Comparison of ENCODE assay signal across 1 cellular context in the genomic region with DNA sequence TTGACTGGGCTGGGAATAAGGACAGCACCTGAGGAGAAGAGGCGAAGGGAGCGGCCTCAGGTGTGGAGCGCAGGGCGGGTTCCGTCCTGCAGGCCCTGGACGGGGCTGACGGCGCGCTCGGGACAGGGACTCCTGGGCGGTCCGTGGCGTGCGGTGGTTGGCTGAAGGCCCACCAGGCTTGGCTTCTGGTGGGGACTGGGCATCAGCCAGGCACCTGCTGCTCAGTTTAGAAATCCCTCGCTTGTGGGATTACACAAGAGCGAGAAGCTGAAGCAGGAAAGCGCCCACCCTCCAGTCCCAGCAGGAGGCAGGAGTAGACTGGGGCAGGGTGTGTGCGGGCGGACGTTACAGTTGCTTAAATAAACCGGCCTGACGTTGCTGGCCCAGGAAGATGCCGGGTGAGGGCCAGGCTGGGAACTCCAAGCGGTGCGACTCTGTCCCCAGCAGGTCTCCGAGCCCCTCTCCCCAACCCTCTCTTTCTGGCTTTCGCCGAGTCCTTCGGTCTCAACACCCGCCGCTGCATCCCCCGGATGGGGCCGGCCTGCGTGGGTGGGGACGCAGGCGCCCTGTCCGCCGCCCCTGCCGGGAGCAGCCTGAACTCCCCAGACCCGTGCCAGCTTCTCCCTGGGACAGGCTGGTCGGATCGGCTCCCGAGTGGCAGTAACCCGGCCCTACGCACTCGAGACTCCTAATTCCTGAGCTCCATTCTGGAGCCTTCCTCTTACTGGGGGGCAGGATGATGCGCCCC.
TF ChIP-seq lines count a peak whose summit lies in the region.

No MANE protein-coding gene starts in this region.

TF ChIP-seq in K562, 482 proteins besides CTCF, POLR2A, EP300 and RAD21 (continued from another document and continues in another):
- TF ChIP-seq, protein P1, sequence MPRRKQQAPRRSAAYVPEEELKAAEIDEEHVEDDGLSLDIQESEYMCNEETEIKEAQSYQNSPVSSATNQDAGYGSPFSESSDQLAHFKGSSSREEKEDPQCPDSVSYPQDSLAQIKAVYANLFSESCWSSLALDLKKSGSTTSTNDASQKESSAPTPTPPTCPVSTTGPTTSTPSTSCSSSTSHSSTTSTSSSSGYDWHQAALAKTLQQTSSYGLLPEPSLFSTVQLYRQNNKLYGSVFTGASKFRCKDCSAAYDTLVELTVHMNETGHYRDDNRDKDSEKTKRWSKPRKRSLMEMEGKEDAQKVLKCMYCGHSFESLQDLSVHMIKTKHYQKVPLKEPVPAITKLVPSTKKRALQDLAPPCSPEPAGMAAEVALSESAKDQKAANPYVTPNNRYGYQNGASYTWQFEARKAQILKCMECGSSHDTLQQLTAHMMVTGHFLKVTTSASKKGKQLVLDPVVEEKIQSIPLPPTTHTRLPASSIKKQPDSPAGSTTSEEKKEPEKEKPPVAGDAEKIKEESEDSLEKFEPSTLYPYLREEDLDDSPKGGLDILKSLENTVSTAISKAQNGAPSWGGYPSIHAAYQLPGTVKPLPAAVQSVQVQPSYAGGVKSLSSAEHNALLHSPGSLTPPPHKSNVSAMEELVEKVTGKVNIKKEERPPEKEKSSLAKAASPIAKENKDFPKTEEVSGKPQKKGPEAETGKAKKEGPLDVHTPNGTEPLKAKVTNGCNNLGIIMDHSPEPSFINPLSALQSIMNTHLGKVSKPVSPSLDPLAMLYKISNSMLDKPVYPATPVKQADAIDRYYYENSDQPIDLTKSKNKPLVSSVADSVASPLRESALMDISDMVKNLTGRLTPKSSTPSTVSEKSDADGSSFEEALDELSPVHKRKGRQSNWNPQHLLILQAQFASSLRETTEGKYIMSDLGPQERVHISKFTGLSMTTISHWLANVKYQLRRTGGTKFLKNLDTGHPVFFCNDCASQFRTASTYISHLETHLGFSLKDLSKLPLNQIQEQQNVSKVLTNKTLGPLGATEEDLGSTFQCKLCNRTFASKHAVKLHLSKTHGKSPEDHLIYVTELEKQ (CRISPR knock-in tag; IDR thresholded peaks at IDR 0.05), result no peak
- TF ChIP-seq ZNF354B (CRISPR knock-in tag; IDR thresholded peaks at IDR 0.05) (no peak), PHB (CRISPR knock-in tag; IDR thresholded peaks at IDR 0.05) (no peak), MITF (IDR thresholded peaks at IDR 0.05) (no peak), CHD1 (IDR thresholded peaks at IDR 0.05; ENCODE audit: low read length) (no peak), ZNF146 (CRISPR knock-in tag; IDR thresholded peaks at IDR 0.05; ENCODE audit: unreplicated experiment) (no peak), RNF2 (IDR thresholded peaks at IDR 0.05) (peak; percentile 10; the same call in 1 of the 2 replicates), PATZ1 (CRISPR knock-in tag; IDR thresholded peaks at IDR 0.05; ENCODE audit: borderline replicate concordance) (no peak), ZNF133 (CRISPR knock-in tag; IDR thresholded peaks at IDR 0.05) (no peak), SIRT6 (IDR thresholded peaks at IDR 0.05; ENCODE audit: low read depth, low read length) (no peak), HDAC2 (IDR thresholded peaks at IDR 0.05) (0 out of 2 replicates have a peak, but pooled peaks have one; percentile 46), TEAD4 (IDR thresholded peaks at IDR 0.05; ENCODE audit: low read length) (no peak; the same call in 1 of the 2 replicates), TEAD4 (CRISPR knock-in tag; IDR thresholded peaks at IDR 0.05; ENCODE audit: borderline replicate concordance) (no peak), ZBTB8A (IDR thresholded peaks at IDR 0.05; ENCODE audit: partially characterized antibody) (no peak), SP2 (IDR thresholded peaks at IDR 0.05; ENCODE audit: extremely low read depth, low read depth, low read length, poor library complexity, severe bottlenecking) (no peak), MYBL2 (IDR thresholded peaks at IDR 0.05; ENCODE audit: low read depth) (no peak), MYBL2 (CRISPR knock-in tag; IDR thresholded peaks at IDR 0.05; ENCODE audit: borderline replicate concordance) (no peak), TARDBP (IDR thresholded peaks at IDR 0.05) (no peak), EGR1 (conservative IDR thresholded peaks at IDR 0.05) (peak; percentile 99), RHOXF2B (CRISPR knock-in tag; conservative IDR thresholded peaks at IDR 0.05) (no peak), TBP (optimal IDR thresholded peaks at IDR 0.05; ENCODE audit: low read depth, low read length) (no peak), STAT5B (CRISPR knock-in tag; IDR thresholded peaks at IDR 0.05) (no peak), HMG20A (CRISPR knock-in tag; conservative IDR thresholded peaks at IDR 0.05) (no peak), NUFIP1 (IDR thresholded peaks at IDR 0.05; ENCODE audit: partially characterized antibody) (no peak), REST (CRISPR knock-in tag; IDR thresholded peaks at IDR 0.05; ENCODE audit: low read depth) (no peak), CREB3 (tag; conservative IDR thresholded peaks at IDR 0.05; ENCODE audit: low read depth) (no peak), EP400 (IDR thresholded peaks at IDR 0.05) (peak; percentile 42), ZBED1 (IDR thresholded peaks at IDR 0.05) (no peak), ATF1 (CRISPR knock-in tag; IDR thresholded peaks at IDR 0.05) (no peak), ATF1 (tag; IDR thresholded peaks at IDR 0.05) (peak; percentile 28; the same call in 1 of the 2 replicates), SETDB1 (IDR thresholded peaks at IDR 0.05; ENCODE audit: low read length) (no peak), BRCA1 (IDR thresholded peaks at IDR 0.05) (no peak), BRCA1 (CRISPR knock-in tag; IDR thresholded peaks at IDR 0.05) (no peak), SMARCA5 (IDR thresholded peaks at IDR 0.05) (no peak)
- TF ChIP-seq, protein P2, sequence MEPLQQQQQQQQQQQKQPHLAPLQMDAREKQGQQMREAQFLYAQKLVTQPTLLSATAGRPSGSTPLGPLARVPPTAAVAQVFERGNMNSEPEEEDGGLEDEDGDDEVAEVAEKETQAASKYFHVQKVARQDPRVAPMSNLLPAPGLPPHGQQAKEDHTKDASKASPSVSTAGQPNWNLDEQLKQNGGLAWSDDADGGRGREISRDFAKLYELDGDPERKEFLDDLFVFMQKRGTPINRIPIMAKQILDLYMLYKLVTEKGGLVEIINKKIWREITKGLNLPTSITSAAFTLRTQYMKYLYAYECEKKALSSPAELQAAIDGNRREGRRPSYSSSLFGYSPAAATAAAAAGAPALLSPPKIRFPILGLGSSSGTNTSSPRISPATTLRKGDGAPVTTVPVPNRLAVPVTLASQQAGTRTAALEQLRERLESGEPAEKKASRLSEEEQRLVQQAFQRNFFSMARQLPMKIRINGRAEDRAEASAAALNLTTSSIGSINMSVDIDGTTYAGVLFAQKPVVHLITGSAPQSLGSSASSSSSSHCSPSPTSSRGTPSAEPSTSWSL (CRISPR knock-in tag; IDR thresholded peaks at IDR 0.05; ENCODE audit: borderline replicate concordance), result no peak
- TF ChIP-seq, protein P3, sequence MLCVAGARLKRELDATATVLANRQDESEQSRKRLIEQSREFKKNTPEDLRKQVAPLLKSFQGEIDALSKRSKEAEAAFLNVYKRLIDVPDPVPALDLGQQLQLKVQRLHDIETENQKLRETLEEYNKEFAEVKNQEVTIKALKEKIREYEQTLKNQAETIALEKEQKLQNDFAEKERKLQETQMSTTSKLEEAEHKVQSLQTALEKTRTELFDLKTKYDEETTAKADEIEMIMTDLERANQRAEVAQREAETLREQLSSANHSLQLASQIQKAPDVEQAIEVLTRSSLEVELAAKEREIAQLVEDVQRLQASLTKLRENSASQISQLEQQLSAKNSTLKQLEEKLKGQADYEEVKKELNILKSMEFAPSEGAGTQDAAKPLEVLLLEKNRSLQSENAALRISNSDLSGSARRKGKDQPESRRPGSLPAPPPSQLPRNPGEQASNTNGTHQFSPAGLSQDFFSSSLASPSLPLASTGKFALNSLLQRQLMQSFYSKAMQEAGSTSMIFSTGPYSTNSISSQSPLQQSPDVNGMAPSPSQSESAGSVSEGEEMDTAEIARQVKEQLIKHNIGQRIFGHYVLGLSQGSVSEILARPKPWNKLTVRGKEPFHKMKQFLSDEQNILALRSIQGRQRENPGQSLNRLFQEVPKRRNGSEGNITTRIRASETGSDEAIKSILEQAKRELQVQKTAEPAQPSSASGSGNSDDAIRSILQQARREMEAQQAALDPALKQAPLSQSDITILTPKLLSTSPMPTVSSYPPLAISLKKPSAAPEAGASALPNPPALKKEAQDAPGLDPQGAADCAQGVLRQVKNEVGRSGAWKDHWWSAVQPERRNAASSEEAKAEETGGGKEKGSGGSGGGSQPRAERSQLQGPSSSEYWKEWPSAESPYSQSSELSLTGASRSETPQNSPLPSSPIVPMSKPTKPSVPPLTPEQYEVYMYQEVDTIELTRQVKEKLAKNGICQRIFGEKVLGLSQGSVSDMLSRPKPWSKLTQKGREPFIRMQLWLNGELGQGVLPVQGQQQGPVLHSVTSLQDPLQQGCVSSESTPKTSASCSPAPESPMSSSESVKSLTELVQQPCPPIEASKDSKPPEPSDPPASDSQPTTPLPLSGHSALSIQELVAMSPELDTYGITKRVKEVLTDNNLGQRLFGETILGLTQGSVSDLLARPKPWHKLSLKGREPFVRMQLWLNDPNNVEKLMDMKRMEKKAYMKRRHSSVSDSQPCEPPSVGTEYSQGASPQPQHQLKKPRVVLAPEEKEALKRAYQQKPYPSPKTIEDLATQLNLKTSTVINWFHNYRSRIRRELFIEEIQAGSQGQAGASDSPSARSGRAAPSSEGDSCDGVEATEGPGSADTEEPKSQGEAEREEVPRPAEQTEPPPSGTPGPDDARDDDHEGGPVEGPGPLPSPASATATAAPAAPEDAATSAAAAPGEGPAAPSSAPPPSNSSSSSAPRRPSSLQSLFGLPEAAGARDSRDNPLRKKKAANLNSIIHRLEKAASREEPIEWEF (CRISPR knock-in tag; IDR thresholded peaks at IDR 0.05), result no peak
- TF ChIP-seq, protein P4, sequence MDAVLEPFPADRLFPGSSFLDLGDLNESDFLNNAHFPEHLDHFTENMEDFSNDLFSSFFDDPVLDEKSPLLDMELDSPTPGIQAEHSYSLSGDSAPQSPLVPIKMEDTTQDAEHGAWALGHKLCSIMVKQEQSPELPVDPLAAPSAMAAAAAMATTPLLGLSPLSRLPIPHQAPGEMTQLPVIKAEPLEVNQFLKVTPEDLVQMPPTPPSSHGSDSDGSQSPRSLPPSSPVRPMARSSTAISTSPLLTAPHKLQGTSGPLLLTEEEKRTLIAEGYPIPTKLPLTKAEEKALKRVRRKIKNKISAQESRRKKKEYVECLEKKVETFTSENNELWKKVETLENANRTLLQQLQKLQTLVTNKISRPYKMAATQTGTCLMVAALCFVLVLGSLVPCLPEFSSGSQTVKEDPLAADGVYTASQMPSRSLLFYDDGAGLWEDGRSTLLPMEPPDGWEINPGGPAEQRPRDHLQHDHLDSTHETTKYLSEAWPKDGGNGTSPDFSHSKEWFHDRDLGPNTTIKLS (IDR thresholded peaks at IDR 0.05; ENCODE audit: borderline replicate concordance, low read depth), result no peak
